In genomic region chr11:118180300-118180703, GRCh38 we compare ENCODE assay signal across 9 cellular contexts. TPM values are rescaled to one million over a fixed set of nuclear protein-coding genes. Genes with fewer than 3 reads are reported as not detected.
DNase-seq lines count a peak whose midpoint lies in the region; ATAC-seq and TF ChIP-seq lines count a peak whose summit lies in the region.
"Had no signal": no experiment of that assay in that cellular context is flagged by ENCODE, and none has a peak within 500 bp of the region (broad histone marks: within the 10 kb centered on the region; RNA-seq: fewer than 3 reads in every experiment).

No MANE protein-coding gene starts in this region.

- H3K4me3 Mint-ChIP-seq in mesothelial cell of epicardium: peak overlapping the region; percentile 46

- no peak overlapping the region for H3K4me3 ChIP-seq in AG10803 (ENCODE audit: low read length)
- H3K4me3 ChIP-seq in coronary artery: peak overlapping the region; percentile 39

- H3K36me3 Mint-ChIP-seq in mesothelial cell of epicardium: no peaks in the 10 kb centered on the region

- H3K27me3 Mint-ChIP-seq in mesothelial cell of epicardium (ENCODE audit: low read depth): peaks cover 26% of the 10 kb centered on the region

- H3K4me1 Mint-ChIP-seq in mesothelial cell of epicardium: peaks cover 24% of the 10 kb centered on the region

- no peak for ATAC-seq in GM18517 (IDR thresholded peaks at IDR 0.05; ENCODE audit: unreplicated experiment)

- DNase-seq in AG10803 (ENCODE audit: low read depth) (peak; percentile 26), NAMALWA (ENCODE audit: low spot score) (peak; percentile 78), coronary artery (ENCODE audit: low spot score) (no peak), mesothelial cell of epicardium (ENCODE audit: low spot score in 2 of 2, unreplicated experiment in 2 of 2) (peak in 1 of 2 experiments; percentile 58), T-helper 1 cell (no peak), GM10266 (ENCODE audit: extremely low spot score) (no peak), NOMO-1 treated with dmso at 0.1 percent for 144 hours (lab: John Stamatoyannopoulos, UW; ENCODE audit: unreplicated experiment) (no peak)

- no peaks in the 10 kb centered on the region for H3K9me3 Mint-ChIP-seq in mesothelial cell of epicardium

- TF ChIP-seq CTCF in AG10803 (conservative IDR thresholded peaks at IDR 0.05; ENCODE audit: low read length): no peak
- no peak for TF ChIP-seq CTCF in coronary artery (IDR thresholded peaks at IDR 0.05)
- no peak for TF ChIP-seq CTCF in mesothelial cell of epicardium (IDR thresholded peaks at IDR 0.05; ENCODE audit: unreplicated experiment)
- TF ChIP-seq CTCF in GM10266 (IDR thresholded peaks at IDR 0.05; ENCODE audit: control insufficient read depth, insufficient read depth, low read depth, missing control alignments): no peak

- no peak overlapping the region for H3K27ac ChIP-seq in coronary artery

- no peak overlapping the region for H3K27ac Mint-ChIP-seq in mesothelial cell of epicardium

RNA-seq across cellular contexts. Expression of gene SCN2B, which starts 3.9 kb away (rescaled TPM):
- total RNA-seq in mesothelial cell of epicardium: 2.3 to 2.5 TPM (median 2.4 TPM) in 3 replicates
- total RNA-seq: T-helper 2 cell treated with Interferon-gamma antibody and Interleukin-4, amounts not matched to agents 100 ng/mL and 5 ng/mL, for 36 hours had no signal

RNA-seq across cellular contexts. Expression of gene SCN4B, which starts 27.7 kb away (rescaled TPM):
- 1.2 to 1.9 TPM (median 1.5 TPM) in 3 replicates for total RNA-seq in mesothelial cell of epicardium

RNA-seq across cellular contexts. Expression of gene JAML, which starts 44.5 kb away (rescaled TPM):
- not detected in 3 replicates for total RNA-seq in mesothelial cell of epicardium

Comparison
In these comparisons a context has a peak if more than half of its experiments do, and no peak if none do; other contexts are left out.
1. DNase-seq: peak in AG10803 (single experiment) and NAMALWA (single experiment); none in coronary artery (single experiment), T-helper 1 cell (0 of 5), GM10266 (single experiment) and NOMO-1 treated with dmso at 0.1 percent for 144 hours (single experiment).